In genomic region chr1:186842547-186842946, GRCh38 we compare ENCODE assay signal across 22 cellular contexts. TPM values are rescaled to one million over a fixed set of nuclear protein-coding genes. Genes with fewer than 3 reads are reported as not detected.
DNase-seq lines count a peak whose midpoint lies in the region; ATAC-seq, FAIRE-seq and TF ChIP-seq lines count a peak whose summit lies in the region.
"Had no signal": no experiment of that assay in that cellular context is flagged by ENCODE, and none has a peak within 500 bp of the region (broad histone marks: within the 10 kb centered on the region; RNA-seq: fewer than 3 reads in every experiment).

No MANE protein-coding gene starts in this region.

- H3K9ac ChIP-seq in SK-N-SH: no peak overlapping the region
- no peak overlapping the region for H3K9ac ChIP-seq in Loucy (ENCODE audit: low read depth, low read length, poor library complexity, severe bottlenecking)
- no peak overlapping the region for H3K9ac ChIP-seq in H1 (replicated peaks in 1 of 4; ENCODE audit: extremely low read depth in 1 of 4, low read depth in 3 of 4, low read length in 3 of 4)
- H3K9ac ChIP-seq: BLaER1 had no signal

- no peak overlapping the region for H3K27ac ChIP-seq in SK-N-SH (ENCODE audit: low read depth in 2 of 2, low read length in 1 of 2)
- no peak overlapping the region for H3K27ac ChIP-seq in H1 (ENCODE audit: low read depth, low read length)
- H3K27ac ChIP-seq in small intestine (ENCODE audit: low read depth in 1 of 2, low read length in 1 of 2): peak overlapping the region in 1 of 2 donors; percentile 0
- H3K27ac ChIP-seq in RWPE1: no peak overlapping the region
- no peak overlapping the region for H3K27ac ChIP-seq in vagina
- H3K27ac ChIP-seq in SJCRH30: no peak overlapping the region
- H3K27ac ChIP-seq: BLaER1 had no signal

- no peak for FAIRE-seq in H1 (lab: Jason Lieb, UNC)
- FAIRE-seq in small intestine (lab: Jason Lieb, UNC): no peak
- FAIRE-seq: G401.6, GM12878 had no signal

- peak overlapping the region; percentile 13 for H2BK120ac ChIP-seq in H1 (replicated peaks; ENCODE audit: low read depth, low read length)

- H3K4ac ChIP-seq in H1 (replicated peaks; ENCODE audit: insufficient read length, low read depth, low read length): no peak overlapping the region

- no peak overlapping the region for H4K8ac ChIP-seq in H1 (ENCODE audit: extremely low read depth, insufficient read depth, low read length)

- H3F3A ChIP-seq in SK-N-SH (replicated peaks; ENCODE audit: insufficient read depth) (no peaks in the 10 kb centered on the region), Loucy (ENCODE audit: low read depth) (no peaks in the 10 kb centered on the region)

- H2AK5ac ChIP-seq in H1 (ENCODE audit: low read depth, low read length): no peak overlapping the region

- no peak overlapping the region for H3K23ac ChIP-seq in H1 (ENCODE audit: insufficient read length)

- H4K91ac ChIP-seq in H1 (replicated peaks; ENCODE audit: insufficient read length, low read length): no peak overlapping the region

- CTCF ChIA-PET in SK-N-SH (lab: Yijun Ruan, JAX): interaction anchor here (1.1 kb wide), 1 partner anchor 143 kb away, joined by 3 read pairs; no protein-coding TSS in a partner anchor
- CTCF ChIA-PET in H1 (lab: Charles Lee; ENCODE audit: partially characterized antibody): no interaction called here
- CTCF ChIA-PET in RWPE1 (lab: Yijun Ruan, JAX): no interaction called here

- 13% methylated on average over 4 of the region's 4 CpGs for WGBS in SK-N-SH (ENCODE audit: low lambda C conversion rate)
- 88% methylated on average over 4 of the region's 4 CpGs; no CpG with 5 or more reads in 1 of the 2 experiments for WGBS in H1 (ENCODE audit: extremely low coverage in 1 of 2, insufficient coverage in 1 of 2, insufficient read length in 1 of 2, insufficient replicate concordance in 2 of 2, low coverage in 1 of 2, low lambda C conversion rate in 2 of 2, missing lambda C conversion rate in 1 of 2), 2 experiments
- 13 to 52% (median 25%) methylated on average over 4 of the region's 4 CpGs for WGBS in small intestine, 3 donors

- H3K4me3 ChIP-seq in SK-N-SH (ENCODE audit: low read depth in 2 of 2, low read length in 1 of 2) (no peak overlapping the region), Loucy (ENCODE audit: low read length, poor library complexity, severe bottlenecking) (no peak overlapping the region), H1 (ENCODE audit: extremely low read depth in 1 of 4, insufficient read depth in 2 of 4, low read depth in 3 of 4, low read length in 4 of 4) (no peak overlapping the region), small intestine (ENCODE audit: low read depth in 1 of 2, low read length in 2 of 2) (no peak overlapping the region), vagina (no peak overlapping the region), SJCRH30 (no peak overlapping the region)
- H3K4me3 ChIP-seq: BLaER1, GM12878 had no signal

- no peak overlapping the region for H3K14ac ChIP-seq in H1 (ENCODE audit: insufficient read length)

- H2AFZ ChIP-seq in SK-N-SH (ENCODE audit: low read depth) (no peak overlapping the region), Loucy (ENCODE audit: low read length) (peak overlapping the region; percentile 48; the same call in 1 of the 2 replicates), H1 (ENCODE audit: low read length) (no peak overlapping the region)

- no peaks in the 10 kb centered on the region for H3K79me1 ChIP-seq in H1 (ENCODE audit: low read depth, low read length)

- no peaks in the 10 kb centered on the region for H3K36me3 ChIP-seq in SK-N-SH (replicated peaks in 1 of 2; ENCODE audit: control insufficient read depth in 1 of 2, insufficient read depth in 2 of 2, low read length in 1 of 2)
- no peaks in the 10 kb centered on the region for H3K36me3 ChIP-seq in Loucy (ENCODE audit: insufficient read depth, low read length)
- H3K36me3 ChIP-seq in H1 (ENCODE audit: control insufficient read depth in 2 of 4, insufficient read depth in 4 of 4, low read length in 3 of 4): no peaks in the 10 kb centered on the region
- no peaks in the 10 kb centered on the region for H3K36me3 ChIP-seq in small intestine (ENCODE audit: control insufficient read depth in 2 of 2, insufficient read depth in 2 of 2, low read length in 2 of 2)
- H3K36me3 ChIP-seq in vagina: no peaks in the 10 kb centered on the region
- H3K36me3 ChIP-seq in SJCRH30: no peaks in the 10 kb centered on the region
- H3K36me3 ChIP-seq: BLaER1 had no signal

- intact Hi-C loops in vagina (cut with DNase I): no loop called here

- TF ChIP-seq POLR2A in H1 (IDR thresholded peaks at IDR 0.05; ENCODE audit: control extremely low read depth in 1 of 2, low read depth in 2 of 2, low read length in 2 of 2): no peak
- no peak for TF ChIP-seq POLR2A in vagina (IDR thresholded peaks at IDR 0.05)

- H3K79me2 ChIP-seq in SK-N-SH (ENCODE audit: insufficient read depth) (no peaks in the 10 kb centered on the region), Loucy (ENCODE audit: insufficient read depth, low read length) (no peaks in the 10 kb centered on the region), H1 (ENCODE audit: control insufficient read depth in 1 of 2, insufficient read depth in 2 of 2, low read length in 2 of 2) (no peaks in the 10 kb centered on the region)

- H3K4me2 ChIP-seq in SK-N-SH (no peak overlapping the region), Loucy (ENCODE audit: low read depth, low read length, poor library complexity, severe bottlenecking) (no peak overlapping the region), H1 (ENCODE audit: insufficient read depth in 1 of 2, low read depth in 2 of 2, low read length in 2 of 2) (no peak overlapping the region; a peak in 1 of 4 replicates)
- H3K4me2 ChIP-seq: BLaER1 had no signal

- no peaks in the 10 kb centered on the region for H3K9me2 ChIP-seq in SK-N-SH
- H3K9me2 ChIP-seq in Loucy (replicated peaks; ENCODE audit: low read depth, low read length): no peaks in the 10 kb centered on the region

- peaks cover 0 to 14% of the 10 kb centered on the region in 2 experiments; a peak in 1 of 4 replicates for H3K4me1 ChIP-seq in SK-N-SH (ENCODE audit: control insufficient read depth in 1 of 2, insufficient read depth in 2 of 2, low read depth in 1 of 2, low read length in 1 of 2)
- peaks cover 29% of the 10 kb centered on the region for H3K4me1 ChIP-seq in Loucy (ENCODE audit: insufficient read depth, low read length, poor library complexity, severe bottlenecking)
- no peaks in the 10 kb centered on the region for H3K4me1 ChIP-seq in H1 (replicated peaks in 1 of 4; ENCODE audit: control insufficient read depth in 3 of 4, insufficient read depth in 4 of 4, low read length in 3 of 4)
- peaks cover 6 to 19% of the 10 kb centered on the region in 2 donors for H3K4me1 ChIP-seq in small intestine (ENCODE audit: control insufficient read depth in 2 of 2, insufficient read depth in 1 of 2, low read depth in 1 of 2, low read length in 1 of 2)
- peaks cover 55% of the 10 kb centered on the region for H3K4me1 ChIP-seq in vagina
- no peaks in the 10 kb centered on the region for H3K4me1 ChIP-seq in SJCRH30
- H3K4me1 ChIP-seq: BLaER1 had no signal

- H3K27me3 ChIP-seq in SK-N-SH (ENCODE audit: insufficient read depth) (peaks cover 12% of the 10 kb centered on the region; the same call in 1 of the 2 replicates), Loucy (ENCODE audit: insufficient read depth, low read length, poor library complexity, severe bottlenecking) (no peaks in the 10 kb centered on the region), H1 (replicated peaks in 1 of 4; ENCODE audit: control insufficient read depth in 3 of 4, extremely low read depth in 1 of 4, insufficient read depth in 3 of 4, low read length in 3 of 4) (no peaks in the 10 kb centered on the region), small intestine (ENCODE audit: control insufficient read depth in 2 of 2, insufficient read depth in 2 of 2, low read length in 2 of 2) (no peaks in the 10 kb centered on the region), vagina (no peaks in the 10 kb centered on the region), SJCRH30 (no peaks in the 10 kb centered on the region)
- H3K27me3 ChIP-seq: BLaER1 had no signal

- H4K20me1 ChIP-seq in SK-N-SH (ENCODE audit: insufficient read depth): no peaks in the 10 kb centered on the region
- H4K20me1 ChIP-seq in Loucy (ENCODE audit: insufficient read depth, low read length, poor library complexity, severe bottlenecking): no peaks in the 10 kb centered on the region
- no peaks in the 10 kb centered on the region for H4K20me1 ChIP-seq in H1 (replicated peaks in 1 of 2; ENCODE audit: control insufficient read depth in 1 of 2, insufficient read depth in 2 of 2, low read length in 2 of 2)
- H4K20me1 ChIP-seq: BLaER1 had no signal

- H4K5ac ChIP-seq in H1 (ENCODE audit: insufficient read length, low read depth, low read length): no peak overlapping the region

- H3K23me2 ChIP-seq in H1 (ENCODE audit: low read depth, low read length): no peaks in the 10 kb centered on the region; the same call in 1 of the 2 replicates

- TF ChIP-seq EP300 in SK-N-SH (IDR thresholded peaks at IDR 0.05; ENCODE audit: borderline replicate concordance in 1 of 2, low read depth in 1 of 2, low read length in 1 of 2) (no peak), H1 (IDR thresholded peaks at IDR 0.05; ENCODE audit: borderline replicate concordance in 1 of 2, low read depth in 2 of 2, low read length in 2 of 2) (no peak)

- H2BK15ac ChIP-seq in H1 (ENCODE audit: low read length): no peak overlapping the region

- no peak overlapping the region for H2BK12ac ChIP-seq in H1 (ENCODE audit: low read depth, low read length)

- H2BK20ac ChIP-seq in H1 (ENCODE audit: low read length): no peak overlapping the region

- no peak for TF ChIP-seq CTCF in SK-N-SH (IDR thresholded peaks at IDR 0.05)
- no peak for TF ChIP-seq CTCF in Loucy (conservative IDR thresholded peaks at IDR 0.05; ENCODE audit: low read length)
- no peak for TF ChIP-seq CTCF in H1 (IDR thresholded peaks at IDR 0.05; ENCODE audit: control extremely low read depth in 1 of 3, insufficient read depth in 1 of 3, low read depth in 1 of 3, low read length in 3 of 3)
- no peak for TF ChIP-seq CTCF in RWPE1 (conservative IDR thresholded peaks at IDR 0.05; ENCODE audit: low read depth)
- TF ChIP-seq CTCF in vagina (IDR thresholded peaks at IDR 0.05): no peak

- DNase-seq in SK-N-SH (no peak), H1 (ENCODE audit: low read depth in 1 of 2, low spot score in 2 of 2) (no peak), small intestine (peak; percentile 54), RWPE1 (ENCODE audit: low spot score) (no peak), vagina (ENCODE audit: extremely low spot score in 2 of 2) (no peak), SJCRH30 (no peak)
- DNase-seq: 8988T; CD8-positive, alpha-beta T cell; DND-41; KBM-7; NCI-H1092; NCI-H2107; NCI-H2227 treated with DMSO at 0.1 percent for 48 hours; NCI-H524 treated with DMSO at 0.1 percent for 48 hours; NK-92 treated with Interleukin-12 subunit alpha and Interleukin-12 subunit beta, amount 100 ng/mL, for 24 hours; OCI-M1; SIG-M5 had no signal

- POLR2A ChIA-PET in SK-N-SH (lab: Yijun Ruan, JAX) (no interaction called here), H1 (lab: Charles Lee; ENCODE audit: partially characterized antibody) (no interaction called here), RWPE1 (lab: Yijun Ruan, JAX; ENCODE audit: low non-redundant PET) (no interaction called here)

- ATAC-seq in SK-N-SH treated with all-trans-retinoic acid at 6 μM for 48 hours: peak; percentile 41
- ATAC-seq: CD8-positive, alpha-beta T cell; GM12878 had no signal

- no peaks in the 10 kb centered on the region for H3K9me3 ChIP-seq in SK-N-SH
- H3K9me3 ChIP-seq in Loucy (ENCODE audit: insufficient read depth, low read depth, low read length): no peaks in the 10 kb centered on the region
- H3K9me3 ChIP-seq in H1 (ENCODE audit: insufficient read depth in 2 of 2, low read depth in 1 of 2, low read length in 1 of 2): no peaks in the 10 kb centered on the region
- no peaks in the 10 kb centered on the region for H3K9me3 ChIP-seq in small intestine (ENCODE audit: control insufficient read depth, low read depth)
- H3K9me3 ChIP-seq in vagina: no peaks in the 10 kb centered on the region
- H3K9me3 ChIP-seq in SJCRH30 (replicated peaks): no peaks in the 10 kb centered on the region
- H3K9me3 ChIP-seq: BLaER1 had no signal

- H2BK5ac ChIP-seq in H1 (ENCODE audit: low read depth, low read length): no peak overlapping the region

- H3K56ac ChIP-seq in H1 (replicated peaks; ENCODE audit: insufficient read length, low read depth, low read length): no peak overlapping the region

- no peak for TF ChIP-seq RAD21 in SK-N-SH (IDR thresholded peaks at IDR 0.05; ENCODE audit: low read length)
- no peak for TF ChIP-seq RAD21 in H1 (IDR thresholded peaks at IDR 0.05 in 1 of 2, conservative IDR thresholded peaks at IDR 0.05 in 1 of 2; ENCODE audit: low read depth in 2 of 2, low read length in 2 of 2)

- no peak overlapping the region for H3K18ac ChIP-seq in H1 (ENCODE audit: extremely low read depth, low read length)

RNA-seq across cellular contexts. Expression of gene PLA2G4A, which starts 13.8 kb away (rescaled TPM):
- polyA plus RNA-seq in SK-N-SH (2012; rRNA removed): 0.26 and 0.49 TPM in 2 replicates
- polyA plus RNA-seq in SK-N-SH (2012; cell fraction: cytosol; rRNA removed): 0.51 and 0.58 TPM in 2 replicates
- 0.14 and 0.31 TPM in 2 replicates for polyA plus RNA-seq in SK-N-SH (2012; cell fraction: nucleus; rRNA removed)
- 1.4 and 1.8 TPM in 2 replicates for total RNA-seq in H1 (2021; fragmentation: NEBNext Ultra II Directional; extraction: Animal tissue kit (Norgen Biotek cat#: 25700))
- polyA plus RNA-seq in H1 (2011; rRNA removed): 0.44 and 0.63 TPM in 2 replicates
- polyA plus RNA-seq in H1 (2011; cell fraction: cytosol; rRNA removed): 0.72 TPM
- polyA plus RNA-seq in H1 (2011; cell fraction: nucleus; rRNA removed): 0.41 TPM
- polyA plus RNA-seq in H1 (2012, experiment 1 of 2): 0.62 to 1.1 TPM (median 0.93 TPM) in 4 replicates
- 0.05 TPM for polyA plus RNA-seq in H1 (2012, experiment 2 of 2)
- polyA plus RNA-seq in H1 (2013, experiment 1 of 2): 1.2 TPM
- polyA plus RNA-seq in H1 (2013, experiment 2 of 2): 1.4 TPM
- polyA minus RNA-seq in H1 (2011; rRNA and poly(A)+ RNA removed): 0.98 and 1.6 TPM in 2 replicates
- 1.2 TPM for polyA minus RNA-seq in H1 (2011; cell fraction: cytosol; rRNA and poly(A)+ RNA removed)
- 1.00 TPM for polyA minus RNA-seq in H1 (2011; cell fraction: nucleus; rRNA and poly(A)+ RNA removed)
- 10 to 100 TPM; 11.3 to 22.8 (median 17.0) TPM for polyA plus RNA-seq in small intestine
- total RNA-seq in vagina: 12.5 TPM
- total RNA-seq in SJCRH30 (2014; rRNA removed; shearing (Covaris generic)): not detected in 2 replicates
- total RNA-seq: CD8-positive, alpha-beta T cell had no signal
